ENCODE assay signal across 18 cellular contexts in genomic region chr2:231334981-231335380, GRCh38.
DNase-seq lines count a peak whose midpoint lies in the region; ATAC-seq, FAIRE-seq and TF ChIP-seq lines count a peak whose summit lies in the region.
"Had no signal": no experiment of that assay in that cellular context is flagged by ENCODE, and none has a peak within 500 bp of the region (broad histone marks: within the 10 kb centered on the region; RNA-seq: fewer than 3 reads in every experiment).

No MANE protein-coding gene starts in this region.

- 5% methylated on average over 5 of the region's 5 CpGs for WGBS in K562 (ENCODE audit: insufficient coverage, low coverage, missing lambda C conversion rate)

- no peaks in the 10 kb centered on the region for H3K27me3 Mint-ChIP-seq in T-cell
- H3K27me3 Mint-ChIP-seq: B cell; CD4-positive, alpha-beta T cell had no signal

- no peaks in the 10 kb centered on the region for H3K79me2 ChIP-seq in K562 (ENCODE audit: control insufficient read depth, insufficient read depth, low read length)

- no peaks in the 10 kb centered on the region for H3K9me3 Mint-ChIP-seq in T-cell
- H3K9me3 Mint-ChIP-seq: CD4-positive, alpha-beta T cell; GM23338 had no signal

- H4K20me1 ChIP-seq in K562 (replicated peaks; ENCODE audit: control insufficient read depth, insufficient read depth, low read length) = no peaks in the 10 kb centered on the region

- TF ChIP-seq EP300 in K562 (IDR thresholded peaks at IDR 0.05; ENCODE audit: low read length) = no peak

- ATAC-seq in K562 = no peak; the same call in 2 of the 3 replicates
- ATAC-seq in T-cell (replicated peaks in 1 of 4) = no peak
- no peak for ATAC-seq in GM21576 (IDR thresholded peaks at IDR 0.05; ENCODE audit: unreplicated experiment)
- ATAC-seq: GM12878, GM23338 had no signal

- POLR2A ChIA-PET in K562 (lab: Yijun Ruan, JAX) (interaction anchor here (0.9 kb wide), 1 partner anchor 14 kb away, joined by 3 read pairs; no protein-coding TSS in a partner anchor), T-cell (lab: Charles Lee) (no interaction called here)

- H3K9me3 ChIP-seq in HUES6 (ENCODE audit: control insufficient read depth, insufficient read depth, low read depth, low read length) (no peaks in the 10 kb centered on the region), K562 (replicated peaks; ENCODE audit: control insufficient read depth, insufficient read depth, low read depth, low read length) (no peaks in the 10 kb centered on the region)

- H3K9me1 ChIP-seq in K562 (ENCODE audit: control insufficient read depth, insufficient read depth, low read length) = no peaks in the 10 kb centered on the region

- CTCF ChIA-PET in K562 (lab: Yijun Ruan, JAX; ENCODE audit: low intra/inter-chr PET ratio) (no interaction called here), T-cell (lab: Charles Lee) (no interaction called here)

- no peaks in the 10 kb centered on the region for H3K36me3 Mint-ChIP-seq in T-cell

- H3K27ac ChIP-seq in HUES6 (ENCODE audit: low read depth, low read length) (0 out of 2 replicates have a peak overlapping the region, but pooled peaks have one; percentile 3), K562 (ENCODE audit: extremely low read depth, low read depth, low read length) (no peak overlapping the region)
- H3K27ac ChIP-seq: HL-60 had no signal

- H3K4me1 Mint-ChIP-seq in T-cell = no peaks in the 10 kb centered on the region
- H3K4me1 Mint-ChIP-seq: B cell had no signal

- BruUV-seq in K562 (replicated peaks; lab: Mats Ljungman, UMichigan) = no TSS peak

- no peak overlapping the region for H3K27ac Mint-ChIP-seq in T-cell
- H3K27ac Mint-ChIP-seq: B cell; CD4-positive, alpha-beta T cell had no signal

- no peak overlapping the region for H3K4me3 Mint-ChIP-seq in T-cell
- H3K4me3 Mint-ChIP-seq: B cell; CD4-positive, alpha-beta T cell; GM23338 had no signal

- no peaks in the 10 kb centered on the region for H3K27me3 ChIP-seq in HUES6 (ENCODE audit: control insufficient read depth, insufficient read depth, low read length)
- H3K27me3 ChIP-seq in K562 (ENCODE audit: control insufficient read depth in 2 of 2, insufficient read depth in 2 of 2, low read length in 2 of 2) = peaks cover 0 to 57% of the 10 kb centered on the region in 2 experiments; a peak in 4 of 5 replicates

- H3K36me3 ChIP-seq in HUES6 (ENCODE audit: control insufficient read depth, insufficient read depth, low read length) = peaks cover 14% of the 10 kb centered on the region; the same call in 1 of the 2 replicates
- H3K36me3 ChIP-seq in K562 (ENCODE audit: control insufficient read depth, insufficient read depth, low read length) = no peaks in the 10 kb centered on the region

- H2AFZ ChIP-seq in K562 (ENCODE audit: low read depth, low read length) = no peak overlapping the region
- H2AFZ ChIP-seq: GM23338 had no signal

- TF ChIP-seq RAD21 in K562 (CRISPR knock-in tag; conservative IDR thresholded peaks at IDR 0.05 in 1 of 2, IDR thresholded peaks at IDR 0.05 in 1 of 2) = no peak

- peaks cover 16% of the 10 kb centered on the region for H3K4me1 ChIP-seq in HUES6 (ENCODE audit: control insufficient read depth, insufficient read depth, low read length)
- peaks cover 0 to 2% of the 10 kb centered on the region in 2 experiments; a peak in 1 of 5 replicates for H3K4me1 ChIP-seq in K562 (replicated peaks in 1 of 2; ENCODE audit: control insufficient read depth in 2 of 2, insufficient read depth in 2 of 2, low read length in 2 of 2)

- no peak for TF ChIP-seq POLR2A in K562 (conservative IDR thresholded peaks at IDR 0.05)

- no peak for TF ChIP-seq CTCF in K562 (IDR thresholded peaks at IDR 0.05 in 2 of 3, conservative IDR thresholded peaks at IDR 0.05 in 1 of 3; ENCODE audit: insufficient read depth in 2 of 3, low read depth in 1 of 3, low read length in 3 of 3)

- intact Hi-C loops in K562 (cut with micrococcal nuclease) = no loop called here
- intact Hi-C loops in posterior vena cava (cut with DNase I) = no loop called here

- no peak for FAIRE-seq in K562 (lab: Jason Lieb, UNC)
- FAIRE-seq: A204.1, D721Med, GM12878 had no signal

- peak; percentile 64 to 86 for DNase-seq in NCI-H524 (lab: John Stamatoyannopoulos, UW)
- no peak for DNase-seq in K562 (ENCODE audit: extremely low read depth in 1 of 4, low spot score in 3 of 4)
- DNase-seq in posterior vena cava (ENCODE audit: low spot score) = peak; percentile 28
- DNase-seq in T-cell = no peak
- no peak for DNase-seq in COLO668 (lab: John Stamatoyannopoulos, UW; ENCODE audit: unreplicated experiment)
- DNase-seq: C1 segment of cervical spinal cord; CD4-positive, alpha-beta T cell; COR-L47; DMS53; H7 had no signal

- no peak overlapping the region for H3K4me3 ChIP-seq in HUES6 (ENCODE audit: low read depth, low read length)
- no peak overlapping the region for H3K4me3 ChIP-seq in K562
- H3K4me3 ChIP-seq: GM12878, GM23338 had no signal

- no peak overlapping the region for H3K4me2 ChIP-seq in K562 (ENCODE audit: insufficient read depth, low read length)
- H3K4me2 ChIP-seq: GM23338 had no signal

- no peak overlapping the region for H3K9ac ChIP-seq in HUES6 (ENCODE audit: low read length)
- H3K9ac ChIP-seq in K562 (ENCODE audit: insufficient read depth in 1 of 2, low read depth in 2 of 2, low read length in 2 of 2) = no peak overlapping the region

- in situ Hi-C loops in K562 (cut with MboI) = no loop called here

TF ChIP-seq in K562, 482 proteins besides CTCF, POLR2A, EP300 and RAD21:
- TF ChIP-seq CBFA2T2 (conservative IDR thresholded peaks at IDR 0.05) (peak; percentile 47; the same call in 1 of the 2 replicates), MCM2 (IDR thresholded peaks at IDR 0.05; ENCODE audit: low read depth) (no peak), TAL1 (IDR thresholded peaks at IDR 0.05) (peak; percentile 16; the same call in 1 of the 2 replicates), CBFB (CRISPR knock-in tag; IDR thresholded peaks at IDR 0.05) (no peak), TCF3 (CRISPR knock-in tag; IDR thresholded peaks at IDR 0.05) (0 out of 2 replicates have a peak, but pooled peaks have one; percentile 16), CBFA2T3 (IDR thresholded peaks at IDR 0.05) (peak; percentile 44; the same call in 1 of the 2 replicates)

Comparison
In these comparisons a context has a peak if more than half of its experiments do, and no peak if none do; other contexts are left out.
1. DNase-seq: peak in NCI-H524 (2 of 2) and posterior vena cava (single experiment); none in K562 (0 of 4), T-cell (0 of 34) and COLO668 (single experiment).